In the genomic region with DNA sequence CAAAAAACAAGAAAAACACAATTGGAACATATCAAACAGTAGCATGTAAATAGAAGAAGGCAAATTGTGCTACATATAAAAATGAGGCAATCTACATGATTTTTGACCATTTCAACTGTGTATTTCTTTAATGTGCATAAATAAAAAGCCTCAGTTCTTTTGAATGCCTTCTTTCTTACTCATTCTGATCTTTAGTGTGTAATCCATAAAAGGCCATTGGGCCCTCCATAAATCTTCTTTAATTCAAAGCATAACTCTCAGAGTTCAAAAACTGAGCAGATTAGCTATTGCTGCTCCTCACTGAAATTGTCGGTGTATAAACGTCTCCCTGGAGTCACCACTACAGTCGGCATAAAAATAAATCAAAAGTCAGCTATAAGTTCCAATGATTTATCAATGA, we compare ENCODE assay signal across 1 cellular context.
TF ChIP-seq lines count a peak whose summit lies in the region.

No MANE protein-coding gene starts in this region.

TF ChIP-seq in H1, 55 proteins besides CTCF, POLR2A, EP300 and RAD21 (continued from another document):
- TF ChIP-seq, protein P1, sequence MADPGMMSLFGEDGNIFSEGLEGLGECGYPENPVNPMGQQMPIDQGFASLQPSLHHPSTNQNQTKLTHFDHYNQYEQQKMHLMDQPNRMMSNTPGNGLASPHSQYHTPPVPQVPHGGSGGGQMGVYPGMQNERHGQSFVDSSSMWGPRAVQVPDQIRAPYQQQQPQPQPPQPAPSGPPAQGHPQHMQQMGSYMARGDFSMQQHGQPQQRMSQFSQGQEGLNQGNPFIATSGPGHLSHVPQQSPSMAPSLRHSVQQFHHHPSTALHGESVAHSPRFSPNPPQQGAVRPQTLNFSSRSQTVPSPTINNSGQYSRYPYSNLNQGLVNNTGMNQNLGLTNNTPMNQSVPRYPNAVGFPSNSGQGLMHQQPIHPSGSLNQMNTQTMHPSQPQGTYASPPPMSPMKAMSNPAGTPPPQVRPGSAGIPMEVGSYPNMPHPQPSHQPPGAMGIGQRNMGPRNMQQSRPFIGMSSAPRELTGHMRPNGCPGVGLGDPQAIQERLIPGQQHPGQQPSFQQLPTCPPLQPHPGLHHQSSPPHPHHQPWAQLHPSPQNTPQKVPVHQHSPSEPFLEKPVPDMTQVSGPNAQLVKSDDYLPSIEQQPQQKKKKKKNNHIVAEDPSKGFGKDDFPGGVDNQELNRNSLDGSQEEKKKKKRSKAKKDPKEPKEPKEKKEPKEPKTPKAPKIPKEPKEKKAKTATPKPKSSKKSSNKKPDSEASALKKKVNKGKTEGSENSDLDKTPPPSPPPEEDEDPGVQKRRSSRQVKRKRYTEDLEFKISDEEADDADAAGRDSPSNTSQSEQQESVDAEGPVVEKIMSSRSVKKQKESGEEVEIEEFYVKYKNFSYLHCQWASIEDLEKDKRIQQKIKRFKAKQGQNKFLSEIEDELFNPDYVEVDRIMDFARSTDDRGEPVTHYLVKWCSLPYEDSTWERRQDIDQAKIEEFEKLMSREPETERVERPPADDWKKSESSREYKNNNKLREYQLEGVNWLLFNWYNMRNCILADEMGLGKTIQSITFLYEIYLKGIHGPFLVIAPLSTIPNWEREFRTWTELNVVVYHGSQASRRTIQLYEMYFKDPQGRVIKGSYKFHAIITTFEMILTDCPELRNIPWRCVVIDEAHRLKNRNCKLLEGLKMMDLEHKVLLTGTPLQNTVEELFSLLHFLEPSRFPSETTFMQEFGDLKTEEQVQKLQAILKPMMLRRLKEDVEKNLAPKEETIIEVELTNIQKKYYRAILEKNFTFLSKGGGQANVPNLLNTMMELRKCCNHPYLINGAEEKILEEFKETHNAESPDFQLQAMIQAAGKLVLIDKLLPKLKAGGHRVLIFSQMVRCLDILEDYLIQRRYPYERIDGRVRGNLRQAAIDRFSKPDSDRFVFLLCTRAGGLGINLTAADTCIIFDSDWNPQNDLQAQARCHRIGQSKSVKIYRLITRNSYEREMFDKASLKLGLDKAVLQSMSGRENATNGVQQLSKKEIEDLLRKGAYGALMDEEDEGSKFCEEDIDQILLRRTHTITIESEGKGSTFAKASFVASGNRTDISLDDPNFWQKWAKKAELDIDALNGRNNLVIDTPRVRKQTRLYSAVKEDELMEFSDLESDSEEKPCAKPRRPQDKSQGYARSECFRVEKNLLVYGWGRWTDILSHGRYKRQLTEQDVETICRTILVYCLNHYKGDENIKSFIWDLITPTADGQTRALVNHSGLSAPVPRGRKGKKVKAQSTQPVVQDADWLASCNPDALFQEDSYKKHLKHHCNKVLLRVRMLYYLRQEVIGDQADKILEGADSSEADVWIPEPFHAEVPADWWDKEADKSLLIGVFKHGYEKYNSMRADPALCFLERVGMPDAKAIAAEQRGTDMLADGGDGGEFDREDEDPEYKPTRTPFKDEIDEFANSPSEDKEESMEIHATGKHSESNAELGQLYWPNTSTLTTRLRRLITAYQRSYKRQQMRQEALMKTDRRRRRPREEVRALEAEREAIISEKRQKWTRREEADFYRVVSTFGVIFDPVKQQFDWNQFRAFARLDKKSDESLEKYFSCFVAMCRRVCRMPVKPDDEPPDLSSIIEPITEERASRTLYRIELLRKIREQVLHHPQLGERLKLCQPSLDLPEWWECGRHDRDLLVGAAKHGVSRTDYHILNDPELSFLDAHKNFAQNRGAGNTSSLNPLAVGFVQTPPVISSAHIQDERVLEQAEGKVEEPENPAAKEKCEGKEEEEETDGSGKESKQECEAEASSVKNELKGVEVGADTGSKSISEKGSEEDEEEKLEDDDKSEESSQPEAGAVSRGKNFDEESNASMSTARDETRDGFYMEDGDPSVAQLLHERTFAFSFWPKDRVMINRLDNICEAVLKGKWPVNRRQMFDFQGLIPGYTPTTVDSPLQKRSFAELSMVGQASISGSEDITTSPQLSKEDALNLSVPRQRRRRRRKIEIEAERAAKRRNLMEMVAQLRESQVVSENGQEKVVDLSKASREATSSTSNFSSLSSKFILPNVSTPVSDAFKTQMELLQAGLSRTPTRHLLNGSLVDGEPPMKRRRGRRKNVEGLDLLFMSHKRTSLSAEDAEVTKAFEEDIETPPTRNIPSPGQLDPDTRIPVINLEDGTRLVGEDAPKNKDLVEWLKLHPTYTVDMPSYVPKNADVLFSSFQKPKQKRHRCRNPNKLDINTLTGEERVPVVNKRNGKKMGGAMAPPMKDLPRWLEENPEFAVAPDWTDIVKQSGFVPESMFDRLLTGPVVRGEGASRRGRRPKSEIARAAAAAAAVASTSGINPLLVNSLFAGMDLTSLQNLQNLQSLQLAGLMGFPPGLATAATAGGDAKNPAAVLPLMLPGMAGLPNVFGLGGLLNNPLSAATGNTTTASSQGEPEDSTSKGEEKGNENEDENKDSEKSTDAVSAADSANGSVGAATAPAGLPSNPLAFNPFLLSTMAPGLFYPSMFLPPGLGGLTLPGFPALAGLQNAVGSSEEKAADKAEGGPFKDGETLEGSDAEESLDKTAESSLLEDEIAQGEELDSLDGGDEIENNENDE (IDR thresholded peaks at IDR 0.05; ENCODE audit: insufficient replicate concordance, low read length): no peak
- no peak for TF ChIP-seq ZNF274 (IDR thresholded peaks at IDR 0.05; ENCODE audit: borderline replicate concordance, extremely low read depth, low read length)
- no peak for TF ChIP-seq BRCA1 (IDR thresholded peaks at IDR 0.05; ENCODE audit: low read depth, low read length)
- no peak for TF ChIP-seq BCL11A (IDR thresholded peaks at IDR 0.05; ENCODE audit: low read depth in 2 of 2, low read length in 2 of 2)
- TF ChIP-seq TAF7 (optimal IDR thresholded peaks at IDR 0.05; ENCODE audit: borderline replicate concordance, low read depth, low read length): no peak
- TF ChIP-seq ASH2L (IDR thresholded peaks at IDR 0.05; ENCODE audit: low read length): no peak
